9 cellular contexts compared by ENCODE assay signal in the genomic region with DNA sequence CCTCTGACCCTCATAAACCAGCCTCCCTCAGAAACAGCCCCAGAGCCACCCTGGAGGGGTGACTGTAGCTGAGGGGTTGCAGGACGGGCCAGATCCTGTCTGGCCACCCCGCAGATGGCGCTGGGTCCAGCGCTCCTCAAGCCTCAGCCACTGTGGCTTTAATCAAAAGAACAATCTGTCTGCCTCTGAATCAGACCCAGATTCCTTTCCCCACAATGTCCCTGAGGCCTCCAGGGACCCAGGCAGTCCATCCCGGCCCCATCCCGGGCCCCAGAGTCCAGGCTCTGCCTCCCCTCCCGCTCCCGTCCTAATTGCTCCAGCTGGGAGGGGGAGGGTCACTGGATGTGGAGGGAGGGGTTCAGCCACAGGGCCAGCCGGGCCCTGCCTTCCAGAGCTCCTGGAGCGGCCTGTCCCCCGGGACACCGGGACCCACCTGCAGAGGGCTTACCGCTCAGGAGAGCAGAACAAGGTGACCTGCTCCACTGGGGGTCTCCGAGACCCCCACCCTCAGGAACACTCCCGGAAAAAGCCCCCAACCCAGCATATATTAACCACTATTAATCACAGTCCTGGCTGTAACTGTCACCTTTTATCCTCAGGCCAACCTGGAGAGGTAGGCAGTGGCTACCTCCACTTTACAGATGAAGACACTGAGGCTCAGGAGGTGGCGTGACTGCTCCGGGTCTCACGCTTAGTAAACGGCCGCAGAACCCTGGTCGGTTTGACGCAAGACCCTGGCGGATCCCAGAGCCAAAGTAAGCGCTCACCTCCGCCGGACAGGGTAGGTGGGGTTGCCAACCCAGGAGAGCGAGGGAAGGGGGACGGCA. TPM values are rescaled to one million over a fixed set of nuclear protein-coding genes. Genes with fewer than 3 reads are reported as not detected.
A peak's percentile ranks its signal among the peaks of the same experiment; 100 is the strongest.
DNase-seq lines count a peak whose midpoint lies in the region; TF ChIP-seq lines count a peak whose summit lies in the region.
"Had no signal": no experiment of that assay in that cellular context is flagged by ENCODE, and none has a peak within 500 bp of the region (broad histone marks: within the 10 kb centered on the region; RNA-seq: fewer than 3 reads in every experiment).

No MANE protein-coding gene starts in this region.

- WGBS in testis, 2 donors: 1 to 15% methylated on average over 19 to 28 of the region's 28 CpGs

- peak overlapping the region; percentile 89 to 93 for H3K27ac ChIP-seq in testis

- H3K36me3 Mint-ChIP-seq in activated CD4-positive, alpha-beta T cell treated with anti-CD3 and anti-CD28 coated beads, Interleukin-2, amount 10 ng/mL, durations not matched to agents 24 days and 14 days (ENCODE audit: low read depth): no peaks in the 10 kb centered on the region
- peaks cover 4% of the 10 kb centered on the region for H3K36me3 Mint-ChIP-seq in brain

- no peaks in the 10 kb centered on the region for H3K9me3 Mint-ChIP-seq in activated CD4-positive, alpha-beta T cell treated with anti-CD3 and anti-CD28 coated beads, Interleukin-2, amount 10 ng/mL, durations not matched to agents 24 days and 14 days
- H3K9me3 Mint-ChIP-seq in brain: peaks cover 0 to 5% (median 0%) of the 10 kb centered on the region in 5 experiments

- H3K27me3 Mint-ChIP-seq in activated CD4-positive, alpha-beta T cell treated with anti-CD3 and anti-CD28 coated beads, Interleukin-2, amount 10 ng/mL, durations not matched to agents 24 days and 14 days: peaks cover 55% of the 10 kb centered on the region
- H3K27me3 Mint-ChIP-seq in brain: peaks cover 55% of the 10 kb centered on the region

- peaks cover 5% of the 10 kb centered on the region for H3K4me1 Mint-ChIP-seq in activated CD4-positive, alpha-beta T cell treated with anti-CD3 and anti-CD28 coated beads, Interleukin-2, amount 10 ng/mL, durations not matched to agents 24 days and 14 days
- H3K4me1 Mint-ChIP-seq in brain: peaks cover 45% of the 10 kb centered on the region

- no peak for TF ChIP-seq POLR2A in testis (IDR thresholded peaks at IDR 0.05)

- no peak for DNase-seq in activated CD4-positive, alpha-beta T cell treated with anti-CD3 and anti-CD28 coated beads, Interleukin-2, amount 10 ng/mL, durations not matched to agents 24 days and 14 days
- DNase-seq in activated CD4-positive, alpha-beta T cell treated with anti-CD3 and anti-CD28 coated beads, Interleukin-2, amount 50 U/mL, for 1 hour: no peak
- DNase-seq in left kidney (ENCODE audit: low read depth, low spot score): peak; percentile 74
- peak; percentile 29 for DNase-seq in testis
- no peak for DNase-seq in stimulated activated CD4-positive, alpha-beta T cell treated with anti-CD3 and anti-CD28 coated beads, Interleukin-4, amount 100 ng/mL, for 4 hours
- no peak for DNase-seq in putamen (ENCODE audit: low spot score)
- DNase-seq in amniotic stem cell (lab: John Stamatoyannopoulos, UW): no peak
- DNase-seq: central memory CD4-positive, alpha-beta T cell had no signal

- no peak for TF ChIP-seq CTCF in brain (conservative IDR thresholded peaks at IDR 0.05)
- no peak for TF ChIP-seq CTCF in testis (IDR thresholded peaks at IDR 0.05)

- H3K4me3 ChIP-seq in testis: peak overlapping the region; percentile 61 to 76

- H3K4me1 ChIP-seq in testis: peaks cover 36% of the 10 kb centered on the region

- no peak overlapping the region for H3K27ac Mint-ChIP-seq in activated CD4-positive, alpha-beta T cell treated with anti-CD3 and anti-CD28 coated beads, Interleukin-2, amount 10 ng/mL, durations not matched to agents 24 days and 14 days
- H3K27ac Mint-ChIP-seq in brain: peak overlapping the region in 4 of 5 experiments; percentile 56 to 87 (median 80)

- peak overlapping the region; percentile 68 for H3K4me3 Mint-ChIP-seq in activated CD4-positive, alpha-beta T cell treated with anti-CD3 and anti-CD28 coated beads, Interleukin-2, amount 10 ng/mL, durations not matched to agents 24 days and 14 days
- peak overlapping the region; percentile 82 to 87 (median 83) for H3K4me3 Mint-ChIP-seq in brain

- no peaks in the 10 kb centered on the region for H3K9me3 ChIP-seq in testis

- intact Hi-C loops in activated CD4-positive, alpha-beta T cell treated with anti-CD3 and anti-CD28 coated beads, Interleukin-2, amount 10 ng/mL, durations not matched to agents 24 days and 14 days (cut with micrococcal nuclease): no loop called here
- intact Hi-C loops in testis (cut with DNase I; ENCODE audit: low total_unique reads): no loop called here

- no peaks in the 10 kb centered on the region for H3K36me3 ChIP-seq in testis (ENCODE audit: low read depth, missing control alignments)

- no peaks in the 10 kb centered on the region for H3K27me3 ChIP-seq in testis

RNA-seq across cellular contexts. Expression of gene FBLIM1, which starts 0.8 kb away (rescaled TPM):
- not detected in 2 replicates for total RNA-seq in activated CD4-positive, alpha-beta T cell treated with anti-CD3 and anti-CD28 coated beads, Interleukin-2, amount 10 ng/mL, durations not matched to agents 24 days and 14 days
- polyA plus RNA-seq in brain (ENCODE audit: insufficient read depth, low read depth, low replicate concordance) (53.3 TPM), testis (ENCODE audit: insufficient read depth, low read depth, low replicate concordance) (23.3 TPM)
- 10 to 100 TPM; 32.8 to 52.5 TPM for total RNA-seq in testis

RNA-seq across cellular contexts. Expression of gene TMEM82, which starts 15.5 kb away (rescaled TPM):
- total RNA-seq in activated CD4-positive, alpha-beta T cell treated with anti-CD3 and anti-CD28 coated beads, Interleukin-2, amount 10 ng/mL, durations not matched to agents 24 days and 14 days: not detected in 2 replicates
- polyA plus RNA-seq in brain (ENCODE audit: insufficient read depth, low read depth, low replicate concordance): not detected
- total RNA-seq in testis: not detected
- polyA plus RNA-seq in testis (ENCODE audit: insufficient read depth, low read depth, low replicate concordance): not detected

RNA-seq across cellular contexts. Expression of gene SLC25A34, which starts 21.7 kb away (rescaled TPM):
- 1.4 and 1.5 TPM in 2 replicates for total RNA-seq in activated CD4-positive, alpha-beta T cell treated with anti-CD3 and anti-CD28 coated beads, Interleukin-2, amount 10 ng/mL, durations not matched to agents 24 days and 14 days
- polyA plus RNA-seq in brain (ENCODE audit: insufficient read depth, low read depth, low replicate concordance) (3.9 TPM), testis (ENCODE audit: insufficient read depth, low read depth, low replicate concordance) (2.6 TPM)
- total RNA-seq in testis: 1 to 10 TPM; 2.5 to 3.8 TPM

RNA-seq across cellular contexts. Expression of gene UQCRHL, which starts 49.7 kb away (rescaled TPM):
- 1.5 TPM in 2 replicates for total RNA-seq in activated CD4-positive, alpha-beta T cell treated with anti-CD3 and anti-CD28 coated beads, Interleukin-2, amount 10 ng/mL, durations not matched to agents 24 days and 14 days
- polyA plus RNA-seq in brain (ENCODE audit: insufficient read depth, low read depth, low replicate concordance): 5.8 TPM
- total RNA-seq in testis: 1 to 10 TPM; 1.5 to 2.0 TPM
- polyA plus RNA-seq in testis (ENCODE audit: insufficient read depth, low read depth, low replicate concordance): 2.5 TPM

Comparison
In these comparisons a context has a peak if more than half of its experiments do, and no peak if none do; other contexts are left out.
1. DNase-seq: peak in left kidney (single experiment) and testis (single experiment); none in activated CD4-positive, alpha-beta T cell treated with anti-CD3 and anti-CD28 coated beads, Interleukin-2, amount 10 ng/mL, durations not matched to agents 24 days and 14 days (single experiment), activated CD4-positive, alpha-beta T cell treated with anti-CD3 and anti-CD28 coated beads, Interleukin-2, amount 50 U/mL, for 1 hour (single experiment), stimulated activated CD4-positive, alpha-beta T cell treated with anti-CD3 and anti-CD28 coated beads, Interleukin-4, amount 100 ng/mL, for 4 hours (0 of 2), putamen (single experiment) and amniotic stem cell (single experiment).
2. RNA of gene FBLIM1, which starts 0.8 kb away (total RNA-seq): 32.8 to 52.5 TPM in testis; not detected in activated CD4-positive, alpha-beta T cell treated with anti-CD3 and anti-CD28 coated beads, Interleukin-2, amount 10 ng/mL, durations not matched to agents 24 days and 14 days; every median in the first group is over 10 times any median in the second.